ENCODE assay signal across 29 cellular contexts in the genomic region with DNA sequence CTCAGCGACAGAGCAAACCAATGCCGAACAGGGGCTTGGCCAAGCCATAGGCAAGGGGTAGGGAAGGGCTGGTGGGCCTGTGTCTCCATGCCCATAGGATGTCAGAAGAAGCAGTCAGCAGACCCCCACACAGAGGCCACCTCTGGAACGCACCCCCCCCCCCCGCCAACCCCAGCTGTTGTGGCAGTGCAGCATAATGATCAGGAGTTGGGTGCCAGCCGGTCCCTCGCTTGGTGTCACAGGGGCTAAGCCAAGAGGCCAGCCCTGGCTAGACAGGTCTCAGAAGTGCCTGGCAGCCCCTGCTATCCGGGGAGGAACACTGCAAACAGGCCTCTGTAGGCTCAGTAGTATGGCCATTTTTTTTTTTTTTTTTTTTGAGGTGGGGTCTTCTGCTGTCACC.
"Had no signal": no experiment of that assay in that cellular context is flagged by ENCODE, and none has a peak within 500 bp of the region (broad histone marks: within the 10 kb centered on the region; RNA-seq: fewer than 3 reads in every experiment).

No MANE protein-coding gene starts in this region.

- FAIRE-seq: bronchial epithelial cell had no signal

- H3K9me3 ChIP-seq: MG63, SK-N-SH had no signal

- H3K27me3 ChIP-seq: MG63, SJSA1 had no signal

- H3K4me2 ChIP-seq: SK-N-SH had no signal

- DNase-seq: activated B cell treated with CpG ODN at 0.5 μM for 24 hours; activated CD4-positive, alpha-beta memory T cell treated with anti-CD3 and anti-CD28 coated beads for 36 hours; activated CD4-positive, alpha-beta T cell treated with anti-CD3 and anti-CD28 coated beads for 4 hours; activated CD4-positive, alpha-beta T cell treated with anti-CD3 and anti-CD28 coated beads, Interleukin-2, amount 50 U/mL, for 1 hour; activated CD4-positive, CD25-positive, alpha-beta regulatory T cell treated with anti-CD3 and anti-CD28 coated beads, Interleukin-2, amount 50 U/mL, for 72 hours; activated CD8-positive, alpha-beta memory T cell treated with anti-CD3 and anti-CD28 coated beads, Interleukin-2, amount 50 U/mL, for 4 hours; activated effector memory CD4-positive, alpha-beta T cell treated with Interleukin-2 at 50 U/mL for 16 hours; activated naive CD4-positive, alpha-beta T cell treated with anti-CD3 and anti-CD28 coated beads, Interleukin-2, amount 10 ng/mL, durations not matched to agents 7 days and 5 days; activated naive CD8-positive, alpha-beta T cell treated with anti-CD3 and anti-CD28 coated beads, Interleukin-2, amount 50 U/mL, for 24 hours; activated T-cell treated with anti-CD3 and anti-CD28 coated beads for 4 hours; activated T-cell treated with anti-CD3 and anti-CD28 coated beads, Interleukin-2, amount 50 U/mL, for 4 hours; anterior cingulate cortex; caudate nucleus; cerebellar nuclear complex; Karpas-422; MG63; NCI-H1048; NCI-H1436 treated with DMSO at 0.1 percent for 48 hours; NCI-H1694 treated with DMSO at 0.1 percent for 48 hours; NCI-H2029; NCI-H345; NCI-H524 treated with DMSO at 0.1 percent for 48 hours; SHP77 treated with DMSO at 0.1 percent for 48 hours; SK-N-SH; T-helper 9 cell had no signal

- ATAC-seq: activated naive CD8-positive, alpha-beta T cell treated with anti-CD3 and anti-CD28 coated beads, Interleukin-2, amount 50 U/mL, for 24 hours; activated T-cell treated with anti-CD3 and anti-CD28 coated beads, Interleukin-2, amount 50 U/mL, for 4 hours; Panc1 had no signal

- H3K4me3 ChIP-seq: MG63, SJSA1 had no signal

- H3K9ac ChIP-seq: SK-N-SH had no signal

- H3K27ac ChIP-seq: SJSA1, VCaP had no signal
